Comparison of ENCODE assay signal across 8 cellular contexts in genomic region chr4:145130788-145131398, GRCh38. TPM values are rescaled to one million over a fixed set of nuclear protein-coding genes. Genes with fewer than 3 reads are reported as not detected.
A peak's percentile ranks its signal among the peaks of the same experiment; 100 is the strongest.
DNase-seq lines count a peak whose midpoint lies in the region; ATAC-seq and TF ChIP-seq lines count a peak whose summit lies in the region.

No MANE protein-coding gene starts in this region.

- CTCF ChIA-PET in CD8-positive, alpha-beta T cell (lab: Charles Lee), result no interaction called here

- H2BK5ac ChIP-seq in mesendoderm (ENCODE audit: low read length), result no peak overlapping the region

- no peak for DNase-seq in CD8-positive, alpha-beta T cell
- DNase-seq in Karpas-422, result no peak
- DNase-seq in astrocyte of the hippocampus (ENCODE audit: low read depth, low spot score), result peak; percentile 86
- no peak for DNase-seq in naive thymus-derived CD8-positive, alpha-beta T cell
- no peak for DNase-seq in mesendoderm
- DNase-seq in putamen (ENCODE audit: low spot score), result no peak
- no peak for DNase-seq in activated effector memory CD4-positive, alpha-beta T cell treated with anti-CD3 and anti-CD28 coated beads, Interleukin-2, amount 50 U/mL, for 16 hours

- H3K79me2 ChIP-seq in Karpas-422 (ENCODE audit: low read length) (peaks cover 24% of the 10 kb centered on the region), mesendoderm (ENCODE audit: control insufficient read depth, insufficient read depth, low read length) (no peaks in the 10 kb centered on the region)

- no peak overlapping the region for H3K4me3 ChIP-seq in CD8-positive, alpha-beta T cell (ENCODE audit: low read depth, low read length)
- no peak overlapping the region for H3K4me3 ChIP-seq in Karpas-422 (ENCODE audit: low read length)
- no peak overlapping the region for H3K4me3 ChIP-seq in mesendoderm (ENCODE audit: low read length)

- H3K4me1 ChIP-seq in CD8-positive, alpha-beta T cell (ENCODE audit: insufficient read depth, low read length), result no peaks in the 10 kb centered on the region
- H3K4me1 ChIP-seq in Karpas-422 (ENCODE audit: low read length) (peaks cover 46% of the 10 kb centered on the region), mesendoderm (ENCODE audit: control insufficient read depth, low read depth, low read length) (no peaks in the 10 kb centered on the region)

- no peaks in the 10 kb centered on the region for H3K27me3 Mint-ChIP-seq in CD8-positive, alpha-beta T cell (ENCODE audit: low read depth)
- no peaks in the 10 kb centered on the region for H3K27me3 Mint-ChIP-seq in naive thymus-derived CD8-positive, alpha-beta T cell

- H3K4me2 ChIP-seq in Karpas-422 (ENCODE audit: low read depth, low read length, poor library complexity, severe bottlenecking) (no peak overlapping the region), mesendoderm (ENCODE audit: low read length) (no peak overlapping the region)

- intact Hi-C loops in CD8-positive, alpha-beta T cell (cut with DNase I, micrococcal nuclease), result no loop called here

- no peak overlapping the region for H2BK120ac ChIP-seq in mesendoderm (ENCODE audit: low read depth, low read length)

- H3K9ac ChIP-seq in Karpas-422 (ENCODE audit: low read length) (no peak overlapping the region), mesendoderm (ENCODE audit: low read length) (no peak overlapping the region)

- ATAC-seq in CD8-positive, alpha-beta T cell, result no peak
- ATAC-seq in naive thymus-derived CD8-positive, alpha-beta T cell, result no peak
- no peak for ATAC-seq in GM21529 (IDR thresholded peaks at IDR 0.05; ENCODE audit: unreplicated experiment)

- H3K79me1 ChIP-seq in mesendoderm (ENCODE audit: low read length), result no peaks in the 10 kb centered on the region

- peaks cover 33% of the 10 kb centered on the region for H3K4me1 Mint-ChIP-seq in CD8-positive, alpha-beta T cell (ENCODE audit: low read depth)
- H3K4me1 Mint-ChIP-seq in naive thymus-derived CD8-positive, alpha-beta T cell, result peaks cover under 1 to 48% (median 18%) of the 10 kb centered on the region in 4 donors

- no peaks in the 10 kb centered on the region for H4K20me1 ChIP-seq in Karpas-422 (ENCODE audit: insufficient read depth, low read depth, low read length)

- no peak overlapping the region for H2AK5ac ChIP-seq in mesendoderm (ENCODE audit: low read length)

- TF ChIP-seq CTCF in CD8-positive, alpha-beta T cell (IDR thresholded peaks at IDR 0.05), result no peak

- H3K4me3 Mint-ChIP-seq in CD8-positive, alpha-beta T cell, result no peak overlapping the region
- no peak overlapping the region for H3K4me3 Mint-ChIP-seq in naive thymus-derived CD8-positive, alpha-beta T cell

- H3K36me3 Mint-ChIP-seq in CD8-positive, alpha-beta T cell, result peaks cover 59% of the 10 kb centered on the region
- peaks cover 5 to 65% (median 7%) of the 10 kb centered on the region in 3 donors for H3K36me3 Mint-ChIP-seq in naive thymus-derived CD8-positive, alpha-beta T cell

- no peaks in the 10 kb centered on the region for H3K9me2 ChIP-seq in Karpas-422 (replicated peaks; ENCODE audit: insufficient read depth, low read length)

- WGBS in mesendoderm (ENCODE audit: extremely low coverage, insufficient coverage, low lambda C conversion rate), result no CpG with 5 or more reads among the region's 2 CpGs

- no peaks in the 10 kb centered on the region for H3K27me3 ChIP-seq in CD8-positive, alpha-beta T cell (ENCODE audit: insufficient read depth, low read length)
- no peaks in the 10 kb centered on the region for H3K27me3 ChIP-seq in Karpas-422 (ENCODE audit: low read length)
- H3K27me3 ChIP-seq in mesendoderm (ENCODE audit: insufficient read depth, low read length, poor library complexity), result no peaks in the 10 kb centered on the region

- no peak overlapping the region for H3K4ac ChIP-seq in mesendoderm (ENCODE audit: low read depth, low read length)

- H2BK15ac ChIP-seq in mesendoderm (replicated peaks; ENCODE audit: low read depth), result no peak overlapping the region

- no peak overlapping the region for H4K8ac ChIP-seq in mesendoderm (ENCODE audit: low read depth, low read length)

- H3K36me3 ChIP-seq in CD8-positive, alpha-beta T cell (ENCODE audit: insufficient read depth, low read length), result no peaks in the 10 kb centered on the region
- peaks cover 58% of the 10 kb centered on the region for H3K36me3 ChIP-seq in Karpas-422 (ENCODE audit: insufficient read depth, low read length)
- peaks cover 2% of the 10 kb centered on the region for H3K36me3 ChIP-seq in mesendoderm (ENCODE audit: control insufficient read depth, insufficient read depth, low read length)

- POLR2A ChIA-PET in CD8-positive, alpha-beta T cell (lab: Charles Lee), result no interaction called here
- POLR2A ChIA-PET in naive thymus-derived CD8-positive, alpha-beta T cell (lab: Charles Lee), result interaction anchor here (2.7 kb wide), 1 partner anchor 33 kb away, joined by 8 read pairs; the partner anchor contains the start of genes ABCE1 and ANAPC10

- H3K27ac Mint-ChIP-seq in CD8-positive, alpha-beta T cell, result peak overlapping the region; percentile 55
- H3K27ac Mint-ChIP-seq in naive thymus-derived CD8-positive, alpha-beta T cell, result peak overlapping the region in 9 of 10 donors; percentile 1 to 80 (median 54)

- no peaks in the 10 kb centered on the region for H3K9me3 Mint-ChIP-seq in CD8-positive, alpha-beta T cell
- no peaks in the 10 kb centered on the region for H3K9me3 Mint-ChIP-seq in naive thymus-derived CD8-positive, alpha-beta T cell

- H3K56ac ChIP-seq in mesendoderm (ENCODE audit: low read length), result no peak overlapping the region

- no peak overlapping the region for H4K5ac ChIP-seq in mesendoderm (ENCODE audit: low read length)

- H3K18ac ChIP-seq in mesendoderm (ENCODE audit: low read length), result no peak overlapping the region

- no peak overlapping the region for H3K23ac ChIP-seq in mesendoderm (ENCODE audit: low read length)

- H3K9me3 ChIP-seq in CD8-positive, alpha-beta T cell (ENCODE audit: low read length), result no peaks in the 10 kb centered on the region
- no peaks in the 10 kb centered on the region for H3K9me3 ChIP-seq in Karpas-422 (ENCODE audit: low read length)

- H2AFZ ChIP-seq in Karpas-422 (ENCODE audit: low read length), result no peak overlapping the region

- no peak overlapping the region for H3K27ac ChIP-seq in CD8-positive, alpha-beta T cell (ENCODE audit: low read depth, low read length)
- H3K27ac ChIP-seq in Karpas-422 (ENCODE audit: low read length) (peak overlapping the region; percentile 40), mesendoderm (ENCODE audit: low read depth, low read length) (no peak overlapping the region)

RNA-seq across cellular contexts. Expression of gene ABCE1, which starts 32.8 kb away (rescaled TPM):
- total RNA-seq in CD8-positive, alpha-beta T cell, result 10 to 100 TPM; 68.8 to 70.9 TPM
- total RNA-seq in Karpas-422 (2014; rRNA removed; shearing (Covaris generic); ENCODE audit: low replicate concordance), result 117 and 237 TPM in 2 replicates
- total RNA-seq in naive thymus-derived CD8-positive, alpha-beta T cell, result 10 to 100 TPM; 77.5 to 78.2 TPM
- polyA plus RNA-seq in naive thymus-derived CD8-positive, alpha-beta T cell, result 10 to 100 TPM; 59.4 to 72.9 (median 68.5) TPM
- 132 TPM for polyA plus RNA-seq in mesendoderm (2013, experiment 1 of 2)
- polyA plus RNA-seq in mesendoderm (2013, experiment 2 of 2), result 131 TPM

RNA-seq across cellular contexts. Expression of gene ANAPC10, which starts 32.9 kb away (rescaled TPM):
- 10 to 100 TPM; 24.5 to 26.7 TPM for total RNA-seq in CD8-positive, alpha-beta T cell
- total RNA-seq in Karpas-422 (2014; rRNA removed; shearing (Covaris generic); ENCODE audit: low replicate concordance), result 62.7 and 75.3 TPM in 2 replicates
- total RNA-seq in naive thymus-derived CD8-positive, alpha-beta T cell, result 10 to 100 TPM; 18.0 to 23.7 TPM
- polyA plus RNA-seq in naive thymus-derived CD8-positive, alpha-beta T cell, result 10 to 100 TPM; 33.3 to 38.5 (median 35.8) TPM
- polyA plus RNA-seq in mesendoderm (2013, experiment 1 of 2), result 21.5 TPM
- 25.2 TPM for polyA plus RNA-seq in mesendoderm (2013, experiment 2 of 2)

RNA-seq across cellular contexts. Expression of gene OTUD4, which starts 49.5 kb away (rescaled TPM):
- 10 to 100 TPM; 67.5 to 70.6 TPM for total RNA-seq in CD8-positive, alpha-beta T cell
- 18.2 and 62.1 TPM in 2 replicates for total RNA-seq in Karpas-422 (2014; rRNA removed; shearing (Covaris generic); ENCODE audit: low replicate concordance)
- total RNA-seq in naive thymus-derived CD8-positive, alpha-beta T cell, result 10 to 100 TPM; 56.7 to 61.8 TPM
- 10 to 100 TPM; 14.7 to 17.9 (median 14.9) TPM for polyA plus RNA-seq in naive thymus-derived CD8-positive, alpha-beta T cell
- 33.7 TPM for polyA plus RNA-seq in mesendoderm (2013, experiment 1 of 2)
- polyA plus RNA-seq in mesendoderm (2013, experiment 2 of 2), result 33.9 TPM
